8 cellular contexts compared by ENCODE assay signal in the genomic region with DNA sequence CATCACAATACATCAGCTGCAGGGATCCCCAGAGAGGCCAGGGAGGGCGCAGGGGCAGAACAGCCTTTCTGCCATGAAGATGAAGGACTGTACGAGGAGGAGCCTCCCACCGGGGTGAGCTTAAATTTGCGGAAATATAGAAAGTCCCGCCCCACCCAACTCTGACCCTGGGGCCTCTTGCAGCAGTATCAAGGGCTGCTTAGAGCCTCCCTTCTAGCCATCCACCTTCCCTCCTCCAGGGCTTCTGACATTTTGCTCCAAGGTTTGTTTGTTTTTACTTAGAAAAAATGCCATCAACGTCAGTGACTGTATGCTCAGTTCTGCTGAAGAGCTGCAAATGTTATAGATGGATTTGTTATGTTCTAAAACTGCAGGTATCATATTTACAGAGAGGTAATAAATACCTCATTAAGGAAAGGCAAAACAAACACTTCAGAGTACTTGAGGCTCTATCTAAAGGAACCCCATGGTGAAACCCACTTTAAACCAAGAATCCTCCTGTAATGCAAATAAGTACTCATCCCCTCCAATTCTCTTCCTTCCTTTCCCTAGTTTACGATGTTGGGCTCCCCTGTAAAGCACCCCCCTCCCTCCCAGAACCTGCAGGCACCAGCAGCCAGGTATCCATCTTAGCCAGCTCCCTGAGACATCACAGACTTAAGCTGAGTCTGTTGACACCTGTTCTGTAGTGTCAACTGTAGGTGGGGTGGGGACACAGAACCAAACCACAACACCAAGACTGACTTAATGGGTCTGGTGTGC. TPM values are rescaled to one million over a fixed set of nuclear protein-coding genes. Genes with fewer than 3 reads are reported as not detected.
DNase-seq lines count a peak whose midpoint lies in the region; ATAC-seq and TF ChIP-seq lines count a peak whose summit lies in the region.

No MANE protein-coding gene starts in this region.

- WGBS in H9 (ENCODE audit: extremely low coverage, insufficient read length, low lambda C conversion rate), result no CpG with 5 or more reads among the region's 7 CpGs

- no peak overlapping the region for H3K27ac ChIP-seq in H9 (ENCODE audit: insufficient read length, low read depth, low read length)

- no peak for TF ChIP-seq CTCF in H9 (conservative IDR thresholded peaks at IDR 0.05)

- H3K4me1 ChIP-seq in H9 (ENCODE audit: insufficient read depth, low read length), result peaks cover 16% of the 10 kb centered on the region; the same call in 1 of the 2 replicates

- peak overlapping the region; percentile 12 to 84 (median 75); a peak in 6 of 7 replicates for H3K27ac Mint-ChIP-seq in H9
- peak overlapping the region; percentile 89 for H3K27ac Mint-ChIP-seq in activated CD4-positive, alpha-beta T cell treated with anti-CD3 and anti-CD28 coated beads, Interleukin-2, amount 10 ng/mL, durations not matched to agents 7 days and 5 days
- H3K27ac Mint-ChIP-seq in memory B cell, result peak overlapping the region; percentile 87

- H3K27me3 Mint-ChIP-seq in H9 (ENCODE audit: low read depth) (peaks cover 45% of the 10 kb centered on the region), memory B cell (peaks cover 4% of the 10 kb centered on the region)
- no peaks in the 10 kb centered on the region for H3K27me3 Mint-ChIP-seq in activated CD4-positive, alpha-beta T cell treated with anti-CD3 and anti-CD28 coated beads, Interleukin-2, amount 10 ng/mL, durations not matched to agents 7 days and 5 days

- ATAC-seq in memory B cell (ENCODE audit: low read depth), result peak; percentile 95

- CTCF ChIA-PET in activated CD4-positive, alpha-beta T cell treated with anti-CD3 and anti-CD28 coated beads, Interleukin-2, amount 10 ng/mL, durations not matched to agents 7 days and 5 days (lab: Charles Lee), result interaction anchor here (1.9 to 2.1 kb wide), 2 partner anchors 12 to 14 kb away, joined by 10 to 12 read pairs; no protein-coding TSS in a partner anchor

- H2BK15ac ChIP-seq in H9 (ENCODE audit: low read depth, low read length), result no peak overlapping the region

- H3K36me3 Mint-ChIP-seq in H9 (ENCODE audit: insufficient read depth in 1 of 3, low read depth in 3 of 3) (no peaks in the 10 kb centered on the region; a peak in 2 of 7 replicates), memory B cell (no peaks in the 10 kb centered on the region)
- H3K36me3 Mint-ChIP-seq in activated CD4-positive, alpha-beta T cell treated with anti-CD3 and anti-CD28 coated beads, Interleukin-2, amount 10 ng/mL, durations not matched to agents 7 days and 5 days (ENCODE audit: low read depth), result peaks cover 74% of the 10 kb centered on the region

- peak overlapping the region in 1 of 2 experiments; percentile 62; a peak in 3 of 5 replicates for H3K4me3 Mint-ChIP-seq in H9
- H3K4me3 Mint-ChIP-seq in activated CD4-positive, alpha-beta T cell treated with anti-CD3 and anti-CD28 coated beads, Interleukin-2, amount 10 ng/mL, durations not matched to agents 7 days and 5 days, result peak overlapping the region; percentile 15
- peak overlapping the region; percentile 79 for H3K4me3 Mint-ChIP-seq in memory B cell

- H3K4me1 Mint-ChIP-seq in H9 (peaks cover 41% of the 10 kb centered on the region in 2 experiments), memory B cell (peaks cover 32% of the 10 kb centered on the region)
- H3K4me1 Mint-ChIP-seq in activated CD4-positive, alpha-beta T cell treated with anti-CD3 and anti-CD28 coated beads, Interleukin-2, amount 10 ng/mL, durations not matched to agents 7 days and 5 days, result peaks cover 77% of the 10 kb centered on the region

- no peak overlapping the region for H3K9ac ChIP-seq in H9 (ENCODE audit: extremely low read depth, insufficient read length, low read length)

- no peak overlapping the region for H2AFZ ChIP-seq in H9 (ENCODE audit: low read length)

- no peak overlapping the region for H3K4me2 ChIP-seq in H9 (ENCODE audit: insufficient read depth, insufficient read length, low read length)

- H3K14ac ChIP-seq in H9 (ENCODE audit: insufficient read depth, low read length), result no peak overlapping the region

- H3K79me2 ChIP-seq in H9 (ENCODE audit: insufficient read depth, low read length), result no peaks in the 10 kb centered on the region

- no peaks in the 10 kb centered on the region for H3K79me1 ChIP-seq in H9 (ENCODE audit: insufficient read depth, low read depth, low read length, poor library complexity, severe bottlenecking)

- H3K23ac ChIP-seq in H9 (ENCODE audit: insufficient read length, low read depth, low read length), result no peak overlapping the region

- no peaks in the 10 kb centered on the region for H3K23me2 ChIP-seq in H9 (ENCODE audit: insufficient read length, low read depth, low read length, poor library complexity, severe bottlenecking)

- no peaks in the 10 kb centered on the region for H4K20me1 ChIP-seq in H9 (ENCODE audit: control insufficient read depth, insufficient read depth, insufficient read length)

- H2BK12ac ChIP-seq in H9 (ENCODE audit: insufficient read length, low read depth, low read length), result no peak overlapping the region

- no peak overlapping the region for H3K56ac ChIP-seq in H9 (ENCODE audit: insufficient read length, low read depth, low read length)

- no peaks in the 10 kb centered on the region for H3K9me3 ChIP-seq in H9 (ENCODE audit: control insufficient read depth, low read depth, low read length)

- H2BK20ac ChIP-seq in H9 (ENCODE audit: low read depth, low read length, poor library complexity, severe bottlenecking), result no peak overlapping the region

- H2AK5ac ChIP-seq in H9 (ENCODE audit: insufficient read length, low read length), result no peak overlapping the region

- H3K9me3 Mint-ChIP-seq in H9 (peaks cover 0 to 3% of the 10 kb centered on the region in 2 experiments; a peak in 4 of 5 replicates), memory B cell (no peaks in the 10 kb centered on the region)
- peaks cover 2% of the 10 kb centered on the region for H3K9me3 Mint-ChIP-seq in activated CD4-positive, alpha-beta T cell treated with anti-CD3 and anti-CD28 coated beads, Interleukin-2, amount 10 ng/mL, durations not matched to agents 7 days and 5 days

- H4K5ac ChIP-seq in H9 (ENCODE audit: insufficient read length, low read depth, low read length), result no peak overlapping the region

- H3T11ph ChIP-seq in H9 (ENCODE audit: low read length), result no peak overlapping the region

- H3K4ac ChIP-seq in H9 (ENCODE audit: low read depth, low read length), result no peak overlapping the region

- no peaks in the 10 kb centered on the region for H3K27me3 ChIP-seq in H9 (ENCODE audit: insufficient read depth, low read length)

- H4K91ac ChIP-seq in H9 (ENCODE audit: insufficient read length, low read depth, low read length), result no peak overlapping the region

- no peak overlapping the region for H2BK5ac ChIP-seq in H9 (ENCODE audit: insufficient read length, low read length)

- no peak overlapping the region for H4K8ac ChIP-seq in H9 (replicated peaks; ENCODE audit: insufficient read length, low read depth, low read length)

- no peak overlapping the region for H3K18ac ChIP-seq in H9 (ENCODE audit: insufficient read length, low read depth, low read length)

- H2BK120ac ChIP-seq in H9 (ENCODE audit: low read depth, low read length, poor library complexity, severe bottlenecking), result no peak overlapping the region

- POLR2A ChIA-PET in activated CD4-positive, alpha-beta T cell treated with anti-CD3 and anti-CD28 coated beads, Interleukin-2, amount 10 ng/mL, durations not matched to agents 7 days and 5 days (lab: Charles Lee), result interaction anchor here (0.6 kb wide), 1 partner anchor 72 kb away, joined by 8 read pairs; no protein-coding TSS in a partner anchor

- DNase-seq in NCI-H2171 treated with DMSO at 0.1 percent for 48 hours (lab: John Stamatoyannopoulos, UW) (peak; percentile 50), NCI-H2171 (lab: John Stamatoyannopoulos, UW) (no peak), H9 (peak; percentile 75), NCI-H1092 (lab: John Stamatoyannopoulos, UW) (peak; percentile 61), memory B cell (ENCODE audit: low spot score in 2 of 2) (peak; percentile 46 to 51), SK-N-DZ (ENCODE audit: low spot score) (no peak), NCI-H1694 treated with DMSO at 0.1 percent for 48 hours (lab: John Stamatoyannopoulos, UW) (no peak)
- peak; percentile 59 for DNase-seq in activated CD4-positive, alpha-beta T cell treated with anti-CD3 and anti-CD28 coated beads, Interleukin-2, amount 10 ng/mL, durations not matched to agents 7 days and 5 days

RNA-seq across cellular contexts. Expression of a gene that starts 30.5 kb away (rescaled TPM):
- total RNA-seq in H9 (2021), result 2.2 and 2.5 TPM in 2 replicates
- total RNA-seq in activated CD4-positive, alpha-beta T cell treated with anti-CD3 and anti-CD28 coated beads, Interleukin-2, amount 10 ng/mL, durations not matched to agents 7 days and 5 days, result 10 to 100 TPM; 57.3 to 57.9 TPM
- 9.9 and 10.3 TPM in 2 replicates for polyA plus RNA-seq in SK-N-DZ (2014; cell fraction: cytosol; rRNA removed)
- 6.0 and 7.1 TPM in 2 replicates for polyA plus RNA-seq in SK-N-DZ (2014; cell fraction: nucleus; rRNA removed)

Comparison
In these comparisons a context has a peak if more than half of its experiments do, and no peak if none do; other contexts are left out.
1. DNase-seq: peak in NCI-H2171 treated with DMSO at 0.1 percent for 48 hours (single experiment), H9 (single experiment), NCI-H1092 (single experiment), activated CD4-positive, alpha-beta T cell treated with anti-CD3 and anti-CD28 coated beads, Interleukin-2, amount 10 ng/mL, durations not matched to agents 7 days and 5 days (single experiment) and memory B cell (2 of 2); none in NCI-H2171 (single experiment), SK-N-DZ (single experiment) and NCI-H1694 treated with DMSO at 0.1 percent for 48 hours (single experiment).
2. RNA of a gene that starts 30.5 kb away (total RNA-seq): 57.3 to 57.9 TPM in activated CD4-positive, alpha-beta T cell treated with anti-CD3 and anti-CD28 coated beads, Interleukin-2, amount 10 ng/mL, durations not matched to agents 7 days and 5 days; 2.2 to 2.5 TPM in H9; every median in the first group is over 10 times any median in the second.
3. Peak in every context shown above with its lines, with median percentiles within 50 percentile points of each other: H3K27ac Mint-ChIP-seq.